ENCODE assay signal across 1 cellular context in the genomic region with DNA sequence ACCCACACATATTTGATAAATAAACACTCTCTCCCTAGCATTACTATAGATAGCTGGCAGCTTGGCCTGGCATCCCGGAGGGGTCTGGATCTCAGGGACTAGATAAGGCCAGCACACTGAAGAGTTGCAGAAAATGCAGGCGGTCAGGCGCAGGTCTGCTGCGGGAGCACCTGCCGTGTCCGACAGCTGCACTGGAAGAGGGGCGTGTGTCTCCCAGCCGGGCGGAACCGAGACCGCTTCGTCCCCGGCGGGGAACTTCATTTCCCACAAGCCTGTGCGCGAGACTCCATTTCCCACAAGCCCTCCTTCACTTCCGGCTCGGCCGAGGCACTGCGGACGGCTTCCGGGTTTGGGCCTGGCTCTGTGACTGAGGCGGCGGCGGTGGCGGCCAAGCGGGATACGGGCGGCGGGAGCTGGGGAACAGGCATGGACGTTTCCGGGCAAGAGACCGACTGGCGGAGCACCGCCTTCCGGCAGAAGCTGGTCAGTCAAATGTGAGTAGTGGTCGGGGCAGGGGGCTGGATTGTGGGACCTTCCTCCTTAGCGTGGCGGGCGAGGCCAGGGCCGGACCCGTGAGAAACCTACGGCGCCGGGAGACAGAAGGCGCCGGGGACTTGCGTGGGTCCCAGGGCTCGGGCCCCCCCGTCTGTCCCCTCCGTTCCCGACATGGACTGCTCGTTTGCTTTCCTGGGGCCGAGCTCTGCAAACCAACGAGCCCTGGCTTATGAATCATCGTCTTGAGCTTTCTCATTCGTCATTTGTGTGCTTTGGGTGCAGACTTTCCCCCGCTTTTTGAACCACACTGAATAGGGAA.
TF ChIP-seq lines count a peak whose summit lies in the region.

A gene with protein sequence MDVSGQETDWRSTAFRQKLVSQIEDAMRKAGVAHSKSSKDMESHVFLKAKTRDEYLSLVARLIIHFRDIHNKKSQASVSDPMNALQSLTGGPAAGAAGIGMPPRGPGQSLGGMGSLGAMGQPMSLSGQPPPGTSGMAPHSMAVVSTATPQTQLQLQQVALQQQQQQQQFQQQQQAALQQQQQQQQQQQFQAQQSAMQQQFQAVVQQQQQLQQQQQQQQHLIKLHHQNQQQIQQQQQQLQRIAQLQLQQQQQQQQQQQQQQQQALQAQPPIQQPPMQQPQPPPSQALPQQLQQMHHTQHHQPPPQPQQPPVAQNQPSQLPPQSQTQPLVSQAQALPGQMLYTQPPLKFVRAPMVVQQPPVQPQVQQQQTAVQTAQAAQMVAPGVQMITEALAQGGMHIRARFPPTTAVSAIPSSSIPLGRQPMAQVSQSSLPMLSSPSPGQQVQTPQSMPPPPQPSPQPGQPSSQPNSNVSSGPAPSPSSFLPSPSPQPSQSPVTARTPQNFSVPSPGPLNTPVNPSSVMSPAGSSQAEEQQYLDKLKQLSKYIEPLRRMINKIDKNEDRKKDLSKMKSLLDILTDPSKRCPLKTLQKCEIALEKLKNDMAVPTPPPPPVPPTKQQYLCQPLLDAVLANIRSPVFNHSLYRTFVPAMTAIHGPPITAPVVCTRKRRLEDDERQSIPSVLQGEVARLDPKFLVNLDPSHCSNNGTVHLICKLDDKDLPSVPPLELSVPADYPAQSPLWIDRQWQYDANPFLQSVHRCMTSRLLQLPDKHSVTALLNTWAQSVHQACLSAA (plus strand): TSS at position 358 of the 814 bp plus-strand sequence. CDS start 69 bp downstream, at position 427.

TF ChIP-seq in WTC11, 78 proteins besides CTCF, POLR2A, EP300 and RAD21 (continued from another document):
- TF ChIP-seq SMAD3 (CRISPR knock-in tag; IDR thresholded peaks at IDR 0.05; ENCODE audit: borderline replicate concordance) (0 out of 2 replicates have a peak, but pooled peaks have one; percentile 23), MYBL2 (CRISPR knock-in tag; IDR thresholded peaks at IDR 0.05) (0 out of 2 replicates have a peak, but pooled peaks have one; percentile 49), KAT7 (CRISPR knock-in tag; IDR thresholded peaks at IDR 0.05; ENCODE audit: borderline replicate concordance) (no peak), ZNF232 (CRISPR knock-in tag; IDR thresholded peaks at IDR 0.05) (no peak), FOXP1 (CRISPR knock-in tag; IDR thresholded peaks at IDR 0.05; ENCODE audit: borderline replicate concordance) (peak; percentile 76; the same call in 1 of the 2 replicates), SP1 (CRISPR knock-in tag; conservative IDR thresholded peaks at IDR 0.05) (peak; percentile 71), NR2C2 (CRISPR knock-in tag; IDR thresholded peaks at IDR 0.05) (peak; percentile 86), TEAD1 (CRISPR knock-in tag; IDR thresholded peaks at IDR 0.05) (peak; percentile 67)
- TF ChIP-seq, protein P1, sequence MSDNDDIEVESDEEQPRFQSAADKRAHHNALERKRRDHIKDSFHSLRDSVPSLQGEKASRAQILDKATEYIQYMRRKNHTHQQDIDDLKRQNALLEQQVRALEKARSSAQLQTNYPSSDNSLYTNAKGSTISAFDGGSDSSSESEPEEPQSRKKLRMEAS (CRISPR knock-in tag; IDR thresholded peaks at IDR 0.05), result peak; percentile 73; the same call in 1 of the 2 replicates
- TF ChIP-seq, protein P2, sequence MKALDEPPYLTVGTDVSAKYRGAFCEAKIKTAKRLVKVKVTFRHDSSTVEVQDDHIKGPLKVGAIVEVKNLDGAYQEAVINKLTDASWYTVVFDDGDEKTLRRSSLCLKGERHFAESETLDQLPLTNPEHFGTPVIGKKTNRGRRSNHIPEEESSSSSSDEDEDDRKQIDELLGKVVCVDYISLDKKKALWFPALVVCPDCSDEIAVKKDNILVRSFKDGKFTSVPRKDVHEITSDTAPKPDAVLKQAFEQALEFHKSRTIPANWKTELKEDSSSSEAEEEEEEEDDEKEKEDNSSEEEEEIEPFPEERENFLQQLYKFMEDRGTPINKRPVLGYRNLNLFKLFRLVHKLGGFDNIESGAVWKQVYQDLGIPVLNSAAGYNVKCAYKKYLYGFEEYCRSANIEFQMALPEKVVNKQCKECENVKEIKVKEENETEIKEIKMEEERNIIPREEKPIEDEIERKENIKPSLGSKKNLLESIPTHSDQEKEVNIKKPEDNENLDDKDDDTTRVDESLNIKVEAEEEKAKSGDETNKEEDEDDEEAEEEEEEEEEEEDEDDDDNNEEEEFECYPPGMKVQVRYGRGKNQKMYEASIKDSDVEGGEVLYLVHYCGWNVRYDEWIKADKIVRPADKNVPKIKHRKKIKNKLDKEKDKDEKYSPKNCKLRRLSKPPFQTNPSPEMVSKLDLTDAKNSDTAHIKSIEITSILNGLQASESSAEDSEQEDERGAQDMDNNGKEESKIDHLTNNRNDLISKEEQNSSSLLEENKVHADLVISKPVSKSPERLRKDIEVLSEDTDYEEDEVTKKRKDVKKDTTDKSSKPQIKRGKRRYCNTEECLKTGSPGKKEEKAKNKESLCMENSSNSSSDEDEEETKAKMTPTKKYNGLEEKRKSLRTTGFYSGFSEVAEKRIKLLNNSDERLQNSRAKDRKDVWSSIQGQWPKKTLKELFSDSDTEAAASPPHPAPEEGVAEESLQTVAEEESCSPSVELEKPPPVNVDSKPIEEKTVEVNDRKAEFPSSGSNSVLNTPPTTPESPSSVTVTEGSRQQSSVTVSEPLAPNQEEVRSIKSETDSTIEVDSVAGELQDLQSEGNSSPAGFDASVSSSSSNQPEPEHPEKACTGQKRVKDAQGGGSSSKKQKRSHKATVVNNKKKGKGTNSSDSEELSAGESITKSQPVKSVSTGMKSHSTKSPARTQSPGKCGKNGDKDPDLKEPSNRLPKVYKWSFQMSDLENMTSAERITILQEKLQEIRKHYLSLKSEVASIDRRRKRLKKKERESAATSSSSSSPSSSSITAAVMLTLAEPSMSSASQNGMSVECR (CRISPR knock-in tag; IDR thresholded peaks at IDR 0.05; ENCODE audit: borderline replicate concordance), result 0 out of 2 replicates have a peak, but pooled peaks have one; percentile 71
